In the genomic region with DNA sequence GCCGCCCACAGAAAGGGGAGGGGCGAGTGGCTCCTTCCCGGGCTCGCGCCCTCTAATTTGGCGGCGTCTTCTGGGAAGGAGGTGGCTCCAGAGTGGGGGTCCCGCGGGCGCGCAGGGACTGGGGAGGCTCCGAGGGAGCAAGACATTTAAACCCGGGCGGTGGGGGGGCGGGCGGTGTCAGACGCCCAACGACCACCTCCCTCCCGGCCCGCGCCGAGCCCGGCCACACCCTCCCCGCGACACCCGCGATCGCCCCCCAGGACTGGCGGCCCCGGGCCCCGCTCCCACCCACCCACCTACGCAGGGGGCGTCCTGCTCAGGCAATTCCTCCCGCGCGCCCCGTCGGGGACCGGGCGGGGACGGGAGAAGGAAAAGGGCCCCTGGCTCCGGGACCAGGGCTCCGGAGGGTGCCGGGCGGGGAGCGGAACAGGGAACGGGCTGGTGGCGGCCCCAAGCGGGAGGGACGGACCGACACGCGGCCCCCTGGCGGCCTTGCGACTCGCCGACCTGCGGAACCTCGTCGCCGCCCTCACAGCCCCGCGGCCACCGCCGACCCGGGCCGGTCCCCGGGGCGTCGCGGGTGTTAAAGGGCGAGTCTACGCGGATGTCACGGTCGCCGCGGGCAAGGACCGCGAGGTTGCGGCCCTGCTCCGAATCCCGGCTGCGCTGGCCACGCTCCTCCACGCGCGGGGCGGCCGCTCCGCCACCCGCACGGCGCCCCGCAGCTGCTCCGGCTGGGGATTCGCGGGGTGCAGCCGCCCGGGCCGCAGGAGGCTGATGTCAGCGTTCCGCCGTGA, we compare ENCODE assay signal across 9 cellular contexts.
A peak's percentile ranks its signal among the peaks of the same experiment; 100 is the strongest.
DNase-seq lines count a peak whose midpoint lies in the region; ATAC-seq and TF ChIP-seq lines count a peak whose summit lies in the region.
"Had no signal": no experiment of that assay in that cellular context is flagged by ENCODE, and none has a peak within 500 bp of the region (broad histone marks: within the 10 kb centered on the region; RNA-seq: fewer than 3 reads in every experiment).

No MANE protein-coding gene starts in this region.

- BruUV-seq in PC-3 (replicated peaks; lab: Mats Ljungman, UMichigan) = no TSS peak

- H3K9me3 ChIP-seq in PC-3 (ENCODE audit: low read length) (no peaks in the 10 kb centered on the region), parathyroid adenoma (ENCODE audit: control insufficient read depth, low read length) (no peaks in the 10 kb centered on the region)

- no peaks in the 10 kb centered on the region for H3K79me2 ChIP-seq in PC-3 (ENCODE audit: low read length)
- H3K79me2 ChIP-seq in parathyroid adenoma = no peaks in the 10 kb centered on the region

- H3K4me1 ChIP-seq in PC-3 (ENCODE audit: insufficient read depth, low read length) = peaks cover 43% of the 10 kb centered on the region
- H3K4me1 ChIP-seq in parathyroid adenoma = peaks cover 6% of the 10 kb centered on the region

- intact Hi-C loops in PC-3 (cut with micrococcal nuclease) = no loop called here

- ATAC-seq in PC-3 (no peak), HG03378 (IDR thresholded peaks at IDR 0.05; ENCODE audit: unreplicated experiment) (no peak), GM21367 (IDR thresholded peaks at IDR 0.05; ENCODE audit: unreplicated experiment) (no peak), HG02571 (IDR thresholded peaks at IDR 0.05; ENCODE audit: unreplicated experiment) (no peak)

- H2AFZ ChIP-seq in PC-3 (ENCODE audit: low read length) (peak overlapping the region; percentile 28), parathyroid adenoma (peak overlapping the region; percentile 82)

- H4K20me1 ChIP-seq in PC-3 (ENCODE audit: low read length) = no peaks in the 10 kb centered on the region

- H3K9me2 ChIP-seq in PC-3 (replicated peaks; ENCODE audit: low read length) = no peaks in the 10 kb centered on the region

- CTCF ChIA-PET in PC-3 (lab: Charles Lee) = no interaction called here

- H3K27me3 ChIP-seq in PC-3 (ENCODE audit: low read length) (no peaks in the 10 kb centered on the region), parathyroid adenoma (ENCODE audit: control insufficient read depth, insufficient read depth, low read length) (no peaks in the 10 kb centered on the region)

- H3K4me2 ChIP-seq in PC-3 (ENCODE audit: low read length) (peak overlapping the region; percentile 56), parathyroid adenoma (ENCODE audit: low read length) (peak overlapping the region; percentile 69)

- H3F3A ChIP-seq in PC-3 (ENCODE audit: low read length, unreplicated experiment) = peaks cover 6% of the 10 kb centered on the region

- H3K4me3 ChIP-seq in PC-3 (ENCODE audit: low read length) (peak overlapping the region; percentile 22; the same call in 1 of the 2 replicates), epithelial cell of proximal tubule (ENCODE audit: low read depth, low read length) (peak overlapping the region; percentile 35), parathyroid adenoma (ENCODE audit: low read depth, low read length) (peak overlapping the region; percentile 67)

- TF ChIP-seq CTCF in PC-3 (conservative IDR thresholded peaks at IDR 0.05; ENCODE audit: low read depth, low read length) (no peak; the same call in 1 of the 2 replicates), epithelial cell of proximal tubule (conservative IDR thresholded peaks at IDR 0.05; ENCODE audit: low read depth, low read length) (peak; percentile 21), parathyroid adenoma (IDR thresholded peaks at IDR 0.05) (peak; percentile 35)

- H3K9ac ChIP-seq in PC-3 (ENCODE audit: low read length) = no peak overlapping the region
- no peak overlapping the region for H3K9ac ChIP-seq in parathyroid adenoma

- POLR2A ChIA-PET in PC-3 (lab: Charles Lee; ENCODE audit: unreplicated experiment) = no interaction called here

- H3K36me3 ChIP-seq in PC-3 (ENCODE audit: low read depth, low read length) (no peaks in the 10 kb centered on the region), parathyroid adenoma (ENCODE audit: control insufficient read depth, insufficient read depth, low read length) (no peaks in the 10 kb centered on the region)

- DNase-seq in EL = peak; percentile 36
- no peak for DNase-seq in PC-3
- DNase-seq in epithelial cell of proximal tubule (ENCODE audit: low read depth) = no peak
- no peak for DNase-seq in hippocampal formation (lab: John Stamatoyannopoulos, UW)
- DNase-seq: SHP77 had no signal

- no peak overlapping the region for H3K27ac ChIP-seq in PC-3 (ENCODE audit: low read length)
- peak overlapping the region; percentile 70 for H3K27ac ChIP-seq in parathyroid adenoma
